Comparison of ENCODE assay signal across 12 cellular contexts in the genomic region with DNA sequence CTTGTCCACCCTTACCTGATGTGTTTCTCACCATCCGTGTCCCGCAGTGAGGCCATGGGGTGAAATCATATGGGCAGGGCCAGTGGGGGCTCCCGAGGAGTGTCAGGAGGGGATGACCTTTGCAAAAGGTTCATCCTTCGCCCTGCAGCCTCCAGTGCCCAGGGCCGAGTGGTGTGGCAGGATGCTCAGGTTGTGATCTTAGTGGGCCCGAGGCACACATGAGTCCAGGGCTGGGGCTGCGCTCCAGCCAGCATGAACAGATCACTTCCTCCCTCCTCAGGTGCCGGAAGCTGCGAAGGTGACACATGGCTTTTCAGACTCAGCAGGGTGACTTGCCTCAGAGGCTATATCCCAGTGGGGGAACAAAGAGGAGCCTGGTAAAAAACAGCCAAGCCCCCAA. TPM values are rescaled to one million over a fixed set of nuclear protein-coding genes. Genes with fewer than 3 reads are reported as not detected.
DNase-seq lines count a peak whose midpoint lies in the region; ATAC-seq, FAIRE-seq and TF ChIP-seq lines count a peak whose summit lies in the region.
"Had no signal": no experiment of that assay in that cellular context is flagged by ENCODE, and none has a peak within 500 bp of the region (broad histone marks: within the 10 kb centered on the region; RNA-seq: fewer than 3 reads in every experiment).

No MANE protein-coding gene starts in this region.

- TF ChIP-seq CTCF in chondrocyte (IDR thresholded peaks at IDR 0.05): no peak
- TF ChIP-seq CTCF in pancreas (IDR thresholded peaks at IDR 0.05): no peak

- no peak overlapping the region for H3K4me2 ChIP-seq in Karpas-422 (ENCODE audit: low read depth, low read length, poor library complexity, severe bottlenecking)

- peaks cover 7% of the 10 kb centered on the region; the same call in 1 of the 2 replicates for H4K20me1 ChIP-seq in Karpas-422 (ENCODE audit: insufficient read depth, low read depth, low read length)

- H3K9ac ChIP-seq in Karpas-422 (ENCODE audit: low read length): no peak overlapping the region

- ATAC-seq in pancreas (no peak), HG03571 (IDR thresholded peaks at IDR 0.05; ENCODE audit: unreplicated experiment) (no peak)

- no peaks in the 10 kb centered on the region for H3K9me3 Mint-ChIP-seq in chondrocyte (ENCODE audit: low read depth)

- H3K27ac ChIP-seq in Karpas-422 (ENCODE audit: low read length) (0 out of 2 replicates have a peak overlapping the region, but pooled peaks have one; percentile 55), pancreas (peak overlapping the region; percentile 46 to 100 (median 97))
- H3K27ac ChIP-seq: thyroid gland had no signal

- peak; percentile 66 for DNase-seq in COLO668 (lab: John Stamatoyannopoulos, UW; ENCODE audit: unreplicated experiment)
- DNase-seq in Karpas-422: no peak
- no peak for DNase-seq in chondrocyte (ENCODE audit: low spot score)
- DNase-seq in pancreas: peak in 3 of 6 donors; percentile 36 to 79 (median 43)
- no peak for DNase-seq in anterior cingulate cortex (lab: John Stamatoyannopoulos, UW)
- DNase-seq in occipital lobe (lab: John Stamatoyannopoulos, UW): no peak
- DNase-seq: activated effector memory CD4-positive, alpha-beta T cell treated with anti-CD3 and anti-CD28 coated beads, Interleukin-2, amount 50 U/mL, for 16 hours; effector CD8-positive, alpha-beta T cell; GOT3; stimulated activated CD4-positive, alpha-beta T cell treated with anti-CD3 and anti-CD28 coated beads, Interleukin-4, amount 100 ng/mL, for 1 hour; thyroid gland had no signal

- peaks cover 48% of the 10 kb centered on the region for H3K4me1 ChIP-seq in Karpas-422 (ENCODE audit: low read length)
- H3K4me1 ChIP-seq in pancreas: peaks cover 29 to 51% (median 46%) of the 10 kb centered on the region in 3 donors

- H3K9me3 ChIP-seq in Karpas-422 (ENCODE audit: low read length): no peaks in the 10 kb centered on the region
- no peaks in the 10 kb centered on the region for H3K9me3 ChIP-seq in pancreas
- H3K9me3 ChIP-seq: thyroid gland had no signal

- H3K9me2 ChIP-seq in Karpas-422 (replicated peaks; ENCODE audit: insufficient read depth, low read length): no peaks in the 10 kb centered on the region

- H3K4me1 Mint-ChIP-seq in chondrocyte (ENCODE audit: low read depth): peaks cover 36% of the 10 kb centered on the region

- H2AFZ ChIP-seq in Karpas-422 (ENCODE audit: low read length): no peak overlapping the region

- H3K79me2 ChIP-seq in Karpas-422 (ENCODE audit: low read length): peaks cover 22% of the 10 kb centered on the region

- FAIRE-seq in pancreas (lab: Jason Lieb, UNC): no peak

- intact Hi-C loops in pancreas (cut with DNase I): no loop called here

- H3K4me3 Mint-ChIP-seq in chondrocyte (ENCODE audit: unreplicated experiment): no peak overlapping the region

- H3K27me3 Mint-ChIP-seq in chondrocyte (ENCODE audit: low read depth): no peaks in the 10 kb centered on the region

- 46 to 51% methylated on average over 9 of the region's 9 CpGs for WGBS in pancreas, 2 donors

- H3K27me3 ChIP-seq in Karpas-422 (ENCODE audit: low read length) (no peaks in the 10 kb centered on the region), pancreas (no peaks in the 10 kb centered on the region)
- H3K27me3 ChIP-seq: thyroid gland had no signal

- peak overlapping the region; percentile 65 for H3K27ac Mint-ChIP-seq in chondrocyte (ENCODE audit: unreplicated experiment)

- H3K4me3 ChIP-seq in Karpas-422 (ENCODE audit: low read length) (no peak overlapping the region), pancreas (no peak overlapping the region)
- H3K4me3 ChIP-seq: thyroid gland had no signal

- peaks cover 7% of the 10 kb centered on the region for H3K36me3 Mint-ChIP-seq in chondrocyte (ENCODE audit: low read depth)

- 0 out of 2 replicates have a peak, but pooled peaks cover 5% of the 10 kb centered on the region for H3K36me3 ChIP-seq in Karpas-422 (ENCODE audit: insufficient read depth, low read length)
- H3K36me3 ChIP-seq in pancreas: no peaks in the 10 kb centered on the region

RNA-seq across cellular contexts. Expression of a gene that starts 2.8 kb away (rescaled TPM):
- total RNA-seq in Karpas-422 (2014; rRNA removed; shearing (Covaris generic); ENCODE audit: low replicate concordance): 27.8 and 73.4 TPM in 2 replicates
- 42.1 to 54.3 TPM (median 43.0 TPM) in 3 replicates for total RNA-seq in chondrocyte
- 10 to 100 TPM; 37.8 to 64.1 (median 45.6) TPM for total RNA-seq in pancreas
- 100 to 1,000 TPM; 307 to 344 TPM for polyA plus RNA-seq in pancreas
- 17.5 TPM for total RNA-seq in occipital lobe

RNA-seq across cellular contexts. Expression of a gene that starts 3.7 kb away (rescaled TPM):
- total RNA-seq in Karpas-422 (2014; rRNA removed; shearing (Covaris generic); ENCODE audit: low replicate concordance): 43.4 and 67.9 TPM in 2 replicates
- total RNA-seq in chondrocyte: 165 to 209 TPM (median 168 TPM) in 3 replicates
- total RNA-seq in pancreas: 10 to 100 TPM; 54.1 to 87.1 (median 62.2) TPM
- 100 to 1,000 TPM in 1 of 2 donors, 10 to 100 TPM in 1; 61.2 to 115 TPM for polyA plus RNA-seq in pancreas
- total RNA-seq in occipital lobe: 9.5 TPM

RNA-seq across cellular contexts. Expression of a gene that starts 7.7 kb away (rescaled TPM):
- total RNA-seq in Karpas-422 (2014; rRNA removed; shearing (Covaris generic); ENCODE audit: low replicate concordance): 32.0 and 51.0 TPM in 2 replicates
- total RNA-seq in chondrocyte: 27.0 to 31.6 TPM (median 28.9 TPM) in 3 replicates
- total RNA-seq in pancreas: 10 to 100 TPM; 28.1 to 39.1 (median 33.0) TPM
- 100 to 1,000 TPM in 1 of 2 donors, 10 to 100 TPM in 1; 92.9 to 125 TPM for polyA plus RNA-seq in pancreas
- total RNA-seq in occipital lobe: 5.6 TPM

RNA-seq across cellular contexts. Expression of a gene that starts 8.7 kb away (rescaled TPM):
- 111 and 256 TPM in 2 replicates for total RNA-seq in Karpas-422 (2014; rRNA removed; shearing (Covaris generic); ENCODE audit: low replicate concordance)
- 280 to 358 TPM (median 322 TPM) in 3 replicates for total RNA-seq in chondrocyte
- 100 to 1,000 TPM; 106 to 177 (median 119) TPM for total RNA-seq in pancreas
- polyA plus RNA-seq in pancreas: 100 to 1,000 TPM in 1 of 2 donors, 10 to 100 TPM in 1; 81.6 to 180 TPM
- total RNA-seq in occipital lobe: 74.2 TPM

RNA-seq across cellular contexts. Expression of a gene that starts 12.0 kb away (rescaled TPM):
- 70.0 and 114 TPM in 2 replicates for total RNA-seq in Karpas-422 (2014; rRNA removed; shearing (Covaris generic); ENCODE audit: low replicate concordance)
- total RNA-seq in chondrocyte: 42.1 to 56.6 TPM (median 49.9 TPM) in 3 replicates
- 10 to 100 TPM; 32.6 to 46.0 (median 38.4) TPM for total RNA-seq in pancreas
- polyA plus RNA-seq in pancreas: 100 to 1,000 TPM in 1 of 2 donors, 10 to 100 TPM in 1; 69.7 to 115 TPM
- 11.2 TPM for total RNA-seq in occipital lobe
